Comparison of ENCODE assay signal across 23 cellular contexts in genomic region chr17:82158825-82159224, GRCh38.
"Had no signal": no experiment of that assay in that cellular context is flagged by ENCODE, and none has a peak within 500 bp of the region (broad histone marks: within the 10 kb centered on the region; RNA-seq: fewer than 3 reads in every experiment).

No MANE protein-coding gene starts in this region.

- DNase-seq: hypothalamus; immature natural killer cell; left ventricle myocardium inferior; midbrain; mucosa of descending colon; naive thymus-derived CD4-positive, alpha-beta T cell; ovary; right cardiac atrium; stimulated activated CD4-positive, alpha-beta T cell treated with anti-CD3 and anti-CD28 coated beads, Interleukin-12 subunit alpha, Interleukin-12 subunit beta, amount 100 ng/mL, for 4 hours; stimulated activated CD4-positive, alpha-beta T cell treated with anti-CD3 and anti-CD28 coated beads, Interleukin-15, amount 100 ng/mL, for 24 hours; stimulated activated CD4-positive, alpha-beta T cell treated with anti-CD3 and anti-CD28 coated beads, Interleukin-2, amount 100 ng/mL, for 24 hours; stimulated activated CD4-positive, alpha-beta T cell treated with anti-CD3 and anti-CD28 coated beads, Interleukin-4, amount 100 ng/mL, for 1 hour; stimulated activated naive CD4-positive, alpha-beta T cell; tibial artery; uterus had no signal

- ATAC-seq: mucosa of descending colon; naive thymus-derived CD4-positive, alpha-beta T cell; natural killer cell treated with Interleukin-12 subunit alpha and Interleukin-12 subunit beta and Interleukin-15 and Interleukin-18, amount 100 ng/mL, for 72 hours; right cardiac atrium; sciatic nerve; stimulated activated effector memory CD8-positive, alpha-beta T cell treated with anti-CD3 and anti-CD28 coated beads, Interleukin-12 subunit alpha, Interleukin-12 subunit beta, amount 100 ng/mL, for 72 hours had no signal

- H3K27me3 ChIP-seq: ovary, suprapubic skin, tibial artery, uterus had no signal

- H3K9me3 ChIP-seq: left ventricle myocardium inferior, mucosa of descending colon, ovary, suprapubic skin, thoracic aorta, tibial artery, uterus had no signal

- FAIRE-seq: islet of Langerhans had no signal

- H3K27ac ChIP-seq: left ventricle myocardium inferior, ovary, skin epidermis, suprapubic skin, thoracic aorta, tibial artery, uterus had no signal

- H3K4me3 ChIP-seq: left ventricle myocardium inferior, lung, mucosa of descending colon, ovary, skin epidermis, suprapubic skin, thoracic aorta, tibial artery, uterus had no signal

- H3K4me1 ChIP-seq: left ventricle myocardium inferior, tibial artery, uterus had no signal

- H3K36me3 ChIP-seq: ovary, thoracic aorta, uterus had no signal
